21 cellular contexts compared by ENCODE assay signal in the genomic region with DNA sequence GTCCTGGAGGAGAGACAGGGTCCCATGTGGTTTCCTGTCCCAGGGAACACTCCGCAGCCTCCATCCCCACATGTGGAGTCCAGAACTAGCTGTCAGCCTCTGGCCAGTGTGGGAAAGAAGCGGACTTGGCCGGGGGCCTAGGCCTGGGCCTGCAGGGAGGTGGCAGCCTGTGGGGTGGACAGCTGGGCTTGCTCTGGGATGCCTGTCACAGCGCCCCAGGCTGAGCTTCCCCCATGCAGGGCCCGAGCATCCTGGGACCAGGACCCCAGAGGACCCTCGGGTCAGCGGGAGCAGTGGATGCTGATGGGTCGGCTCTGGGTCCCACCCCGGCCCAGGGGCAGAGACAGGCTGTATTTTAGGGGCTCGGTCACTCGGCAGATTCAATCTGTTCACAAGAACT. TPM values are rescaled to one million over a fixed set of nuclear protein-coding genes. Genes with fewer than 3 reads are reported as not detected.
"Had no signal": no experiment of that assay in that cellular context is flagged by ENCODE, and none has a peak within 500 bp of the region (broad histone marks: within the 10 kb centered on the region; RNA-seq: fewer than 3 reads in every experiment).

No MANE protein-coding gene starts in this region.

- H3K36me3 Mint-ChIP-seq: brain had no signal

- ATAC-seq: gastroesophageal sphincter; left colon; stimulated activated naive B cell treated with anti-CD40 and anti-IgM and Interleukin-4, amounts not matched to agents 10 μg/mL and 1 μg/mL and 100 μg/mL, for 72 hours had no signal

- H3K9me3 ChIP-seq: gastroesophageal sphincter, ovary, tibial nerve had no signal

- H3K4me1 ChIP-seq: gastroesophageal sphincter had no signal

- H3K36me3 ChIP-seq: ovary had no signal

- H3K27ac ChIP-seq: gastroesophageal sphincter, ovary, SK-N-MC, tibial nerve, VCaP had no signal

- DNase-seq: activated CD4-positive, alpha-beta T cell treated with anti-CD3 and anti-CD28 coated beads, Interleukin-2, amount 10 ng/mL, durations not matched to agents 7 days and 5 days; activated naive CD4-positive, alpha-beta T cell treated with Interleukin-2 at 50 U/mL for 16 hours; activated T-cell treated with anti-CD3 and anti-CD28 coated beads, Interleukin-2, amount 50 U/mL, for 48 hours; amniotic stem cell; hippocampal formation; mesenchymal stem cell; stimulated activated naive B cell treated with anti-CD40 and anti-IgM and Interleukin-4, amounts not matched to agents 10 μg/mL and 1 μg/mL and 100 μg/mL, for 72 hours; T-helper 1 cell had no signal

- H3K4me3 ChIP-seq: gastroesophageal sphincter, ovary, SK-N-MC, smooth muscle cell, tibial nerve had no signal

- H3K27ac Mint-ChIP-seq: activated CD4-positive, alpha-beta T cell treated with anti-CD3 and anti-CD28 coated beads, Interleukin-2, amount 10 ng/mL, durations not matched to agents 7 days and 5 days; brain; dendritic cell treated with granulocyte-macrophage colony-stimulating factor and Interleukin-4, amounts not matched to agents 40 ng/mL and 50 ng/mL, for 4 days; stimulated activated naive B cell treated with anti-CD40 and anti-IgM and Interleukin-4, amounts not matched to agents 10 μg/mL and 1 μg/mL and 100 μg/mL, for 72 hours had no signal

- H3K9me3 Mint-ChIP-seq: activated CD4-positive, alpha-beta T cell treated with anti-CD3 and anti-CD28 coated beads, Interleukin-2, amount 10 ng/mL, durations not matched to agents 7 days and 5 days; brain; dendritic cell treated with granulocyte-macrophage colony-stimulating factor and Interleukin-4, amounts not matched to agents 40 ng/mL and 50 ng/mL, for 4 days; neural crest cell; stimulated activated naive B cell treated with anti-CD40 and anti-IgM and Interleukin-4, amounts not matched to agents 10 μg/mL and 1 μg/mL and 100 μg/mL, for 72 hours had no signal

- H3K27me3 Mint-ChIP-seq: activated CD4-positive, alpha-beta T cell treated with anti-CD3 and anti-CD28 coated beads, Interleukin-2, amount 10 ng/mL, durations not matched to agents 7 days and 5 days; brain; dendritic cell treated with granulocyte-macrophage colony-stimulating factor and Interleukin-4, amounts not matched to agents 40 ng/mL and 50 ng/mL, for 4 days; stimulated activated naive B cell treated with anti-CD40 and anti-IgM and Interleukin-4, amounts not matched to agents 10 μg/mL and 1 μg/mL and 100 μg/mL, for 72 hours had no signal

- H3K27me3 ChIP-seq: gastroesophageal sphincter, ovary, tibial nerve had no signal

- H3K4me3 Mint-ChIP-seq: activated CD4-positive, alpha-beta T cell treated with anti-CD3 and anti-CD28 coated beads, Interleukin-2, amount 10 ng/mL, durations not matched to agents 7 days and 5 days; brain; dendritic cell treated with granulocyte-macrophage colony-stimulating factor and Interleukin-4, amounts not matched to agents 40 ng/mL and 50 ng/mL, for 4 days; neural crest cell; stimulated activated naive B cell treated with anti-CD40 and anti-IgM and Interleukin-4, amounts not matched to agents 10 μg/mL and 1 μg/mL and 100 μg/mL, for 72 hours had no signal

RNA-seq across cellular contexts. Expression of gene ALPP, which starts 47.5 kb away (rescaled TPM):
- total RNA-seq: activated CD4-positive, alpha-beta T cell treated with anti-CD3 and anti-CD28 coated beads, Interleukin-2, amount 10 ng/mL, durations not matched to agents 7 days and 5 days; epithelial cell of proximal tubule; gastroesophageal sphincter; neural crest cell; renal cortical epithelial cell; subcutaneous adipose tissue; tibial nerve had no signal
- polyA plus RNA-seq: ovary, smooth muscle cell had no signal
